Comparison of ENCODE assay signal across 14 cellular contexts in the genomic region with DNA sequence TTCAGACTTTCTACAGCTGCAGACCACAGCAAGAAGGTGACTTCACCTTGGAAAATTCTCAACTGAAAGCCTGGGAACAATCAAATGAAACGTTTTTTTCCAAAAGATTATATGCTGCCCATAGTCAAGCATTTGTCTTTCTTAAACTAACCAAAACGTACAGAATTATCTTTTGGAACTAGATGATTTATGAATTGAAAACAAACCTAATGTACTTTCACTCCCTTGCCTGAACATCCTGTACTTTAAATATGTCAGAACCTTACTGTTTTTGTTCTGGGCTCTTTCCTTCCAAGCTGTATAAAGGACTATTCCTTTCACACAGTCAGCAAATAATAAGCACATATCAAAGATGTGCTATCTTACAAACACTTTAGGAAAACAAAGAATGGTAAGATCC.
DNase-seq lines count a peak whose midpoint lies in the region; ATAC-seq and TF ChIP-seq lines count a peak whose summit lies in the region.
"Had no signal": no experiment of that assay in that cellular context is flagged by ENCODE, and none has a peak within 500 bp of the region (broad histone marks: within the 10 kb centered on the region; RNA-seq: fewer than 3 reads in every experiment).

No MANE protein-coding gene starts in this region.

- no peaks in the 10 kb centered on the region for H3K36me3 ChIP-seq in Loucy (ENCODE audit: insufficient read depth, low read length)
- no peaks in the 10 kb centered on the region for H3K36me3 ChIP-seq in adipocyte (ENCODE audit: control insufficient read depth, insufficient read depth, low read length, severe bottlenecking)
- H3K36me3 ChIP-seq in left ventricle myocardium inferior = no peaks in the 10 kb centered on the region
- no peaks in the 10 kb centered on the region for H3K36me3 ChIP-seq in rectal smooth muscle tissue (ENCODE audit: control insufficient read depth, insufficient read depth, low read length)
- no peaks in the 10 kb centered on the region for H3K36me3 ChIP-seq in HAP-1 (replicated peaks)
- H3K36me3 ChIP-seq: ascending aorta had no signal

- no peak for TF ChIP-seq CTCF in Loucy (conservative IDR thresholded peaks at IDR 0.05; ENCODE audit: low read length)
- no peak for TF ChIP-seq CTCF in left ventricle myocardium inferior (IDR thresholded peaks at IDR 0.05; ENCODE audit: borderline replicate concordance)

- H3K9ac ChIP-seq in Loucy (ENCODE audit: low read depth, low read length, poor library complexity, severe bottlenecking) (no peak overlapping the region), adipocyte (ENCODE audit: low read length) (no peak overlapping the region), rectal smooth muscle tissue (ENCODE audit: low read length) (no peak overlapping the region)

- no peaks in the 10 kb centered on the region for H3K9me3 ChIP-seq in Loucy (ENCODE audit: insufficient read depth, low read depth, low read length)
- no peaks in the 10 kb centered on the region for H3K9me3 ChIP-seq in adipocyte (ENCODE audit: control insufficient read depth, low read length)
- H3K9me3 ChIP-seq in left ventricle myocardium inferior (replicated peaks) = no peaks in the 10 kb centered on the region
- H3K9me3 ChIP-seq in HAP-1 = no peaks in the 10 kb centered on the region
- H3K9me3 ChIP-seq: ascending aorta had no signal

- H3K27me3 ChIP-seq in Loucy (ENCODE audit: insufficient read depth, low read length, poor library complexity, severe bottlenecking) (no peaks in the 10 kb centered on the region), adipocyte (replicated peaks; ENCODE audit: control insufficient read depth, insufficient read depth, low read length) (no peaks in the 10 kb centered on the region), left ventricle myocardium inferior (ENCODE audit: low read depth) (no peaks in the 10 kb centered on the region), rectal smooth muscle tissue (ENCODE audit: control insufficient read depth, insufficient read depth, low read length) (no peaks in the 10 kb centered on the region), HAP-1 (ENCODE audit: low read depth) (no peaks in the 10 kb centered on the region)
- H3K27me3 ChIP-seq: ascending aorta had no signal

- no peaks in the 10 kb centered on the region for H4K20me1 ChIP-seq in Loucy (ENCODE audit: insufficient read depth, low read length, poor library complexity, severe bottlenecking)

- H3K9me2 ChIP-seq in Loucy (replicated peaks; ENCODE audit: low read depth, low read length) = no peaks in the 10 kb centered on the region

- intact Hi-C loops in left ventricle myocardium inferior (cut with micrococcal nuclease) = loop anchor here (10.0 kb wide), 1 partner anchor 60 kb away; a partner anchor contains a TSS

- peaks cover 43% of the 10 kb centered on the region for H3K4me1 ChIP-seq in Loucy (ENCODE audit: insufficient read depth, low read length, poor library complexity, severe bottlenecking)
- H3K4me1 ChIP-seq in adipocyte (ENCODE audit: control insufficient read depth, insufficient read depth, low read length) = peaks cover 18% of the 10 kb centered on the region
- peaks cover 15% of the 10 kb centered on the region for H3K4me1 ChIP-seq in left ventricle myocardium inferior
- H3K4me1 ChIP-seq in rectal smooth muscle tissue (ENCODE audit: control insufficient read depth, insufficient read depth, low read length) = peaks cover 7% of the 10 kb centered on the region
- H3K4me1 ChIP-seq in HAP-1 = no peaks in the 10 kb centered on the region; the same call in 1 of the 2 replicates
- H3K4me1 ChIP-seq: ascending aorta had no signal

- H3K4me3 ChIP-seq in Loucy (ENCODE audit: low read length, poor library complexity, severe bottlenecking) (no peak overlapping the region), adipocyte (ENCODE audit: low read length) (peak overlapping the region; percentile 12), left ventricle myocardium inferior (no peak overlapping the region), rectal smooth muscle tissue (ENCODE audit: low read length) (no peak overlapping the region), HAP-1 (no peak overlapping the region)
- H3K4me3 ChIP-seq: ascending aorta had no signal

- no peak for ATAC-seq in stimulated activated naive CD8-positive, alpha-beta T cell treated with anti-CD3 and anti-CD28 coated beads, Interleukin-15, Interleukin-2, amounts not matched to agents 100 U/mL and 50 U/mL, for 24 hours

- H2AFZ ChIP-seq in Loucy (ENCODE audit: low read length) = peak overlapping the region; percentile 16

- H3K4me2 ChIP-seq in Loucy (ENCODE audit: low read depth, low read length, poor library complexity, severe bottlenecking) = no peak overlapping the region

- no peaks in the 10 kb centered on the region for H3F3A ChIP-seq in Loucy (ENCODE audit: low read depth)

- H3K79me2 ChIP-seq in Loucy (ENCODE audit: insufficient read depth, low read length) = no peaks in the 10 kb centered on the region

- DNase-seq in adipocyte (ENCODE audit: low read depth) (peak; percentile 45), left ventricle myocardium inferior (no peak), HAP-1 (ENCODE audit: low spot score in 2 of 2) (no peak), T1000 (lab: John Stamatoyannopoulos, UW) (no peak)
- DNase-seq in stimulated activated naive CD8-positive, alpha-beta T cell treated with anti-CD3 and anti-CD28 coated beads, Interleukin-15, Interleukin-2, amounts not matched to agents 100 U/mL and 50 U/mL, for 24 hours = no peak
- DNase-seq: activated CD4-positive, CD25-positive, alpha-beta regulatory T cell treated with anti-CD3 and anti-CD28 coated beads, Interleukin-2, amount 50 U/mL, for 72 hours; activated T-cell treated with anti-CD3 and anti-CD28 coated beads for 4 hours; CD4-positive, alpha-beta memory T cell; foreskin fibroblast; NCI-H1105; NCI-H2171 treated with DMSO at 0.1 percent for 48 hours had no signal

- in situ Hi-C loops in HAP-1 (cut with MboI; ENCODE audit: low sequenced_read_pairs) = no loop called here

- H3K27ac ChIP-seq in left ventricle myocardium inferior (replicated peaks) = peak overlapping the region; percentile 42
- H3K27ac ChIP-seq in rectal smooth muscle tissue (ENCODE audit: low read depth, low read length) = peak overlapping the region; percentile 72
- H3K27ac ChIP-seq: ascending aorta had no signal
